Comparison of ENCODE assay signal across 26 cellular contexts in genomic region chr2:11657195-11657594, GRCh38. TPM values are rescaled to one million over a fixed set of nuclear protein-coding genes. Genes with fewer than 3 reads are reported as not detected.
"Had no signal": no experiment of that assay in that cellular context is flagged by ENCODE, and none has a peak within 500 bp of the region (broad histone marks: within the 10 kb centered on the region; RNA-seq: fewer than 3 reads in every experiment).

No MANE protein-coding gene starts in this region.

- H3K4me3 ChIP-seq: ascending aorta, body of pancreas, Peyer's patch had no signal

- H3K27me3 ChIP-seq: ascending aorta, body of pancreas, Peyer's patch had no signal

- H3K27ac ChIP-seq: ascending aorta, body of pancreas, Peyer's patch had no signal

- H3K36me3 Mint-ChIP-seq: activated naive CD4-positive, alpha-beta T cell treated with anti-CD3 and anti-CD28 coated beads, Interleukin-2, amount 50 U/mL, for 24 hours had no signal

- H3K9me3 ChIP-seq: ascending aorta, body of pancreas, Peyer's patch had no signal

- H3K27ac Mint-ChIP-seq: activated CD8-positive, alpha-beta T cell treated with anti-CD3 and anti-CD28 coated beads, Interleukin-2, amount 10 ng/mL, durations not matched to agents 7 days and 5 days; activated naive CD4-positive, alpha-beta T cell treated with anti-CD3 and anti-CD28 coated beads, Interleukin-2, amount 50 U/mL, for 24 hours; T-helper 1 cell treated with Interleukin-12 subunit alpha and Interleukin-12 subunit beta and Interleukin-4 antibody, amounts not matched to agents 30 μg/mL and 1 μg/mL, for 36 hours; WTC11 had no signal

- H3K4me1 ChIP-seq: body of pancreas, Peyer's patch had no signal

- H3K4me1 Mint-ChIP-seq: activated naive CD4-positive, alpha-beta T cell treated with anti-CD3 and anti-CD28 coated beads, Interleukin-2, amount 50 U/mL, for 24 hours; central memory CD8-positive, alpha-beta T cell; WTC11 had no signal

- DNase-seq: activated CD4-positive, alpha-beta T cell treated with anti-CD3 and anti-CD28 coated beads for 48 hours; activated CD4-positive, alpha-beta T cell treated with anti-CD3 and anti-CD28 coated beads, Interleukin-2, amount 50 U/mL, for 4 hours; activated CD4-positive, CD25-positive, alpha-beta regulatory T cell treated with anti-CD3 and anti-CD28 coated beads, Interleukin-2, amount 50 U/mL, for 72 hours; activated CD8-positive, alpha-beta memory T cell treated with anti-CD3 and anti-CD28 coated beads, Interleukin-2, amount 50 U/mL, for 48 hours; activated CD8-positive, alpha-beta T cell treated with anti-CD3 and anti-CD28 coated beads, Interleukin-2, amount 10 ng/mL, durations not matched to agents 7 days and 5 days; activated T-cell treated with anti-CD3 and anti-CD28 coated beads, Interleukin-2, amount 50 U/mL, for 1 hour; amniotic stem cell; body of pancreas; MM.1S; NCI-H1105 treated with DMSO at 0.1 percent for 48 hours; NCI-H1436 treated with DMSO at 0.1 percent for 48 hours; NCI-H1930; NCI-H2171 treated with DMSO at 0.1 percent for 48 hours; NCI-H226; NCI-H510A; NCI-H526 treated with DMSO at 0.1 percent for 48 hours; NCI-H82; Peyer's patch; SHP77 had no signal

- H3K36me3 ChIP-seq: ascending aorta, Peyer's patch had no signal

- ATAC-seq: activated CD8-positive, alpha-beta T cell treated with anti-CD3 and anti-CD28 coated beads, Interleukin-2, amount 10 ng/mL, durations not matched to agents 7 days and 5 days; body of pancreas; WTC11 had no signal

- H3K4me3 Mint-ChIP-seq: activated CD8-positive, alpha-beta T cell treated with anti-CD3 and anti-CD28 coated beads, Interleukin-2, amount 10 ng/mL, durations not matched to agents 7 days and 5 days; activated naive CD4-positive, alpha-beta T cell treated with anti-CD3 and anti-CD28 coated beads, Interleukin-2, amount 50 U/mL, for 24 hours; central memory CD8-positive, alpha-beta T cell; T-helper 1 cell treated with Interleukin-12 subunit alpha and Interleukin-12 subunit beta and Interleukin-4 antibody, amounts not matched to agents 30 μg/mL and 1 μg/mL, for 36 hours; WTC11 had no signal

RNA-seq across cellular contexts. Expression of gene NTSR2, which starts 12.8 kb away (rescaled TPM):
- total RNA-seq: activated CD8-positive, alpha-beta T cell treated with anti-CD3 and anti-CD28 coated beads, Interleukin-2, amount 10 ng/mL, durations not matched to agents 7 days and 5 days; ascending aorta; body of pancreas; OCI-LY7; Peyer's patch; SK-MEL-5; WTC11 had no signal
